ENCODE assay signal across 1 cellular context in the genomic region with DNA sequence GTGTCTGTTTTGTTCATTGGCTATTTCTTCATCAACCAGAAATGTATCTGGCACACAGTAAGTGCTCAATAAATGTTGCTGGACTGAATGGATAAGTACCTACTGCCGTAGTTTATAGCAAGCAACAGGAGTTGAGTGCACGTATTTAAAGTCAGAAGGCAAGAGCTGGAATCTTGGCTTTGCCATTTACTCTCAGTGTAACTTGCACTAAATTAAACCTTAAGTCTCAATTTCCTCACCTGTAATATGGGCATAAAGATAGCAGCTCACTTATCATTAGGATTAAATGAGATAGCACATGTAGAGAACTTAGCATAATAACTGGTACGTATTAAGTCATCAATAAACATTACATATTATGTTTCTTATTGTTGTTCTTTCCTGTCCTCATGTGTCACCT.
A peak's percentile ranks its signal among the peaks of the same experiment; 100 is the strongest.
TF ChIP-seq lines count a peak whose summit lies in the region.

No MANE protein-coding gene starts in this region.

TF ChIP-seq in K562, 482 proteins besides CTCF, POLR2A, EP300 and RAD21:
- TF ChIP-seq C11orf30 (IDR thresholded peaks at IDR 0.05; ENCODE audit: low read depth) (no peak), RBM25 (IDR thresholded peaks at IDR 0.05; ENCODE audit: low read depth, low read length, severe bottlenecking) (peak; percentile 52)
